2 cellular contexts compared by ENCODE assay signal in the genomic region with DNA sequence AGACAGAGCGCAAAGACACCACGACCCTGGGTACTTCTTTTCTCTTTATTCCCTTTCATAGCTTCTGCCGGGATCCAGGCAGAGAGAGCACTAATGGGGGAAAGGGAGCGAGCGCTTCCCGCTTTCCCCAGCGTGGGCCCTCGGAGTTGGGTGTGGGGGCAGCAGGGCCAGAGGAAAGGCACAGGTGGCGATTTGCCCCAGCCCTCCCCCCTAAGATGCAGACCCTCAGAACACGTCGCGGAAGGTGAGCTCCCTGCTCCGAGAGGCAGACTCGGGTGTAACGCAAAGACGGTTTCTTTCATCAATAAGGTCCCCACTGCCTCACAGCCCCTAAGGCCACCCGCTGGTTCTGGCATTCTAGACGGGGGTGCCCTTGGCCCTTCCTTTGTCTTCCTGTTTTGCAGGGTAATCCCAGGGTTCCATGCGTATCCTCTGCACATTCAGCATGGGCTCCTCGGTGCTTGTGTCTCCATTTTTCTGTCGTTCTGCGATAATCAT.
A peak's percentile ranks its signal among the peaks of the same experiment; 100 is the strongest.
TF ChIP-seq lines count a peak whose summit lies in the region.

No MANE protein-coding gene starts in this region.

TF ChIP-seq in A549, 52 proteins besides CTCF, POLR2A, EP300 and RAD21:
- TF ChIP-seq, protein P1, sequence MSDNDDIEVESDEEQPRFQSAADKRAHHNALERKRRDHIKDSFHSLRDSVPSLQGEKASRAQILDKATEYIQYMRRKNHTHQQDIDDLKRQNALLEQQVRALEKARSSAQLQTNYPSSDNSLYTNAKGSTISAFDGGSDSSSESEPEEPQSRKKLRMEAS (IDR thresholded peaks at IDR 0.05), result no peak
- TF ChIP-seq ZC3H11A (IDR thresholded peaks at IDR 0.05) (no peak), HDAC2 (IDR thresholded peaks at IDR 0.05) (no peak), KDM5A (IDR thresholded peaks at IDR 0.05) (no peak), JUN (IDR thresholded peaks at IDR 0.05) (0 out of 5 replicates have a peak, but pooled peaks of 1 of the 2 experiments have one; percentile 10), KDM1A (IDR thresholded peaks at IDR 0.05; ENCODE audit: low read depth) (no peak), ZFP36 (IDR thresholded peaks at IDR 0.05; ENCODE audit: borderline replicate concordance, partially characterized antibody) (no peak)

TF ChIP-seq in K562, 482 proteins besides CTCF, POLR2A, EP300 and RAD21:
- TF ChIP-seq MAZ (CRISPR knock-in tag; conservative IDR thresholded peaks at IDR 0.05 in 1 of 2, IDR thresholded peaks at IDR 0.05 in 1 of 2), result peak in 1 of 2 experiments; percentile 36; a peak in 2 of 4 replicates
- TF ChIP-seq, protein P2, sequence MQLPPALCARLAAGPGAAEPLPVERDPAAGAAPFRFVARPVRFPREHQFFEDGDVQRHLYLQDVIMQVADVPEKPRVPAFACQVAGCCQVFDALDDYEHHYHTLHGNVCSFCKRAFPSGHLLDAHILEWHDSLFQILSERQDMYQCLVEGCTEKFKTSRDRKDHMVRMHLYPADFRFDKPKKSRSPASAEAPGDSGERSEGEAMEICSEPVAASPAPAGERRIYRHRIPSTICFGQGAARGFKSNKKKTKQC (CRISPR knock-in tag; IDR thresholded peaks at IDR 0.05), result peak; percentile 51; the same call in 1 of the 2 replicates
- no peak for TF ChIP-seq ILF3 (IDR thresholded peaks at IDR 0.05; ENCODE audit: borderline replicate concordance)
- peak; percentile 35 for TF ChIP-seq SAP30 (IDR thresholded peaks at IDR 0.05; ENCODE audit: borderline replicate concordance, insufficient read depth, low read depth, low read length, poor library complexity, severe bottlenecking)
- no peak for TF ChIP-seq ZNF551 (CRISPR knock-in tag; IDR thresholded peaks at IDR 0.05)
- no peak for TF ChIP-seq SIN3B (IDR thresholded peaks at IDR 0.05; ENCODE audit: low read depth)
- TF ChIP-seq PHF20 (IDR thresholded peaks at IDR 0.05; ENCODE audit: partially characterized antibody), result peak; percentile 7
- no peak for TF ChIP-seq IFI16 (CRISPR knock-in tag; IDR thresholded peaks at IDR 0.05)
- peak; percentile 26 for TF ChIP-seq SIRT6 (IDR thresholded peaks at IDR 0.05; ENCODE audit: low read depth, low read length)
- TF ChIP-seq, protein P3, sequence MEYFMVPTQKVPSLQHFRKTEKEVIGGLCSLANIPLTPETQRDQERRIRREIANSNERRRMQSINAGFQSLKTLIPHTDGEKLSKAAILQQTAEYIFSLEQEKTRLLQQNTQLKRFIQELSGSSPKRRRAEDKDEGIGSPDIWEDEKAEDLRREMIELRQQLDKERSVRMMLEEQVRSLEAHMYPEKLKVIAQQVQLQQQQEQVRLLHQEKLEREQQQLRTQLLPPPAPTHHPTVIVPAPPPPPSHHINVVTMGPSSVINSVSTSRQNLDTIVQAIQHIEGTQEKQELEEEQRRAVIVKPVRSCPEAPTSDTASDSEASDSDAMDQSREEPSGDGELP (CRISPR knock-in tag; IDR thresholded peaks at IDR 0.05; ENCODE audit: borderline replicate concordance), result peak; percentile 44
- TF ChIP-seq, protein P4, sequence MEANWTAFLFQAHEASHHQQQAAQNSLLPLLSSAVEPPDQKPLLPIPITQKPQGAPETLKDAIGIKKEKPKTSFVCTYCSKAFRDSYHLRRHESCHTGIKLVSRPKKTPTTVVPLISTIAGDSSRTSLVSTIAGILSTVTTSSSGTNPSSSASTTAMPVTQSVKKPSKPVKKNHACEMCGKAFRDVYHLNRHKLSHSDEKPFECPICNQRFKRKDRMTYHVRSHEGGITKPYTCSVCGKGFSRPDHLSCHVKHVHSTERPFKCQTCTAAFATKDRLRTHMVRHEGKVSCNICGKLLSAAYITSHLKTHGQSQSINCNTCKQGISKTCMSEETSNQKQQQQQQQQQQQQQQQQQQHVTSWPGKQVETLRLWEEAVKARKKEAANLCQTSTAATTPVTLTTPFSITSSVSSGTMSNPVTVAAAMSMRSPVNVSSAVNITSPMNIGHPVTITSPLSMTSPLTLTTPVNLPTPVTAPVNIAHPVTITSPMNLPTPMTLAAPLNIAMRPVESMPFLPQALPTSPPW (CRISPR knock-in tag; IDR thresholded peaks at IDR 0.05), result peak; percentile 63
- TF ChIP-seq ZNF561 (CRISPR knock-in tag; conservative IDR thresholded peaks at IDR 0.05), result no peak
- TF ChIP-seq STAG1 (CRISPR knock-in tag; IDR thresholded peaks at IDR 0.05; ENCODE audit: borderline replicate concordance), result 0 out of 2 replicates have a peak, but pooled peaks have one; percentile 9
- TF ChIP-seq, protein P5, sequence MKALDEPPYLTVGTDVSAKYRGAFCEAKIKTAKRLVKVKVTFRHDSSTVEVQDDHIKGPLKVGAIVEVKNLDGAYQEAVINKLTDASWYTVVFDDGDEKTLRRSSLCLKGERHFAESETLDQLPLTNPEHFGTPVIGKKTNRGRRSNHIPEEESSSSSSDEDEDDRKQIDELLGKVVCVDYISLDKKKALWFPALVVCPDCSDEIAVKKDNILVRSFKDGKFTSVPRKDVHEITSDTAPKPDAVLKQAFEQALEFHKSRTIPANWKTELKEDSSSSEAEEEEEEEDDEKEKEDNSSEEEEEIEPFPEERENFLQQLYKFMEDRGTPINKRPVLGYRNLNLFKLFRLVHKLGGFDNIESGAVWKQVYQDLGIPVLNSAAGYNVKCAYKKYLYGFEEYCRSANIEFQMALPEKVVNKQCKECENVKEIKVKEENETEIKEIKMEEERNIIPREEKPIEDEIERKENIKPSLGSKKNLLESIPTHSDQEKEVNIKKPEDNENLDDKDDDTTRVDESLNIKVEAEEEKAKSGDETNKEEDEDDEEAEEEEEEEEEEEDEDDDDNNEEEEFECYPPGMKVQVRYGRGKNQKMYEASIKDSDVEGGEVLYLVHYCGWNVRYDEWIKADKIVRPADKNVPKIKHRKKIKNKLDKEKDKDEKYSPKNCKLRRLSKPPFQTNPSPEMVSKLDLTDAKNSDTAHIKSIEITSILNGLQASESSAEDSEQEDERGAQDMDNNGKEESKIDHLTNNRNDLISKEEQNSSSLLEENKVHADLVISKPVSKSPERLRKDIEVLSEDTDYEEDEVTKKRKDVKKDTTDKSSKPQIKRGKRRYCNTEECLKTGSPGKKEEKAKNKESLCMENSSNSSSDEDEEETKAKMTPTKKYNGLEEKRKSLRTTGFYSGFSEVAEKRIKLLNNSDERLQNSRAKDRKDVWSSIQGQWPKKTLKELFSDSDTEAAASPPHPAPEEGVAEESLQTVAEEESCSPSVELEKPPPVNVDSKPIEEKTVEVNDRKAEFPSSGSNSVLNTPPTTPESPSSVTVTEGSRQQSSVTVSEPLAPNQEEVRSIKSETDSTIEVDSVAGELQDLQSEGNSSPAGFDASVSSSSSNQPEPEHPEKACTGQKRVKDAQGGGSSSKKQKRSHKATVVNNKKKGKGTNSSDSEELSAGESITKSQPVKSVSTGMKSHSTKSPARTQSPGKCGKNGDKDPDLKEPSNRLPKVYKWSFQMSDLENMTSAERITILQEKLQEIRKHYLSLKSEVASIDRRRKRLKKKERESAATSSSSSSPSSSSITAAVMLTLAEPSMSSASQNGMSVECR (CRISPR knock-in tag; IDR thresholded peaks at IDR 0.05), result 0 out of 2 replicates have a peak, but pooled peaks have one; percentile 12
- no peak for TF ChIP-seq ZNF717 (CRISPR knock-in tag; IDR thresholded peaks at IDR 0.05)
- TF ChIP-seq ZNF232 (CRISPR knock-in tag; IDR thresholded peaks at IDR 0.05), result 0 out of 2 replicates have a peak, but pooled peaks have one; percentile 81
- TF ChIP-seq, protein P6, sequence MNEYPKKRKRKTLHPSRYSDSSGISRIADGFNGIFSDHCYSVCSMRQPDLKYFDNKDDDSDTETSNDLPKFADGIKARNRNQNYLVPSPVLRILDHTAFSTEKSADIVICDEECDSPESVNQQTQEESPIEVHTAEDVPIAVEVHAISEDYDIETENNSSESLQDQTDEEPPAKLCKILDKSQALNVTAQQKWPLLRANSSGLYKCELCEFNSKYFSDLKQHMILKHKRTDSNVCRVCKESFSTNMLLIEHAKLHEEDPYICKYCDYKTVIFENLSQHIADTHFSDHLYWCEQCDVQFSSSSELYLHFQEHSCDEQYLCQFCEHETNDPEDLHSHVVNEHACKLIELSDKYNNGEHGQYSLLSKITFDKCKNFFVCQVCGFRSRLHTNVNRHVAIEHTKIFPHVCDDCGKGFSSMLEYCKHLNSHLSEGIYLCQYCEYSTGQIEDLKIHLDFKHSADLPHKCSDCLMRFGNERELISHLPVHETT (CRISPR knock-in tag; conservative IDR thresholded peaks at IDR 0.05 in 1 of 2, IDR thresholded peaks at IDR 0.05 in 1 of 2), result peak in 1 of 2 experiments; percentile 56; a peak in 1 of 4 replicates
- no peak for TF ChIP-seq CHD4 (IDR thresholded peaks at IDR 0.05; ENCODE audit: insufficient read depth, insufficient replicate concordance, low read depth, low read length, poor library complexity, severe bottlenecking)
- no peak for TF ChIP-seq ZNF436 (CRISPR knock-in tag; IDR thresholded peaks at IDR 0.05)
- no peak for TF ChIP-seq ZNF76 (CRISPR knock-in tag; IDR thresholded peaks at IDR 0.05; ENCODE audit: borderline replicate concordance)
- TF ChIP-seq, protein P7, sequence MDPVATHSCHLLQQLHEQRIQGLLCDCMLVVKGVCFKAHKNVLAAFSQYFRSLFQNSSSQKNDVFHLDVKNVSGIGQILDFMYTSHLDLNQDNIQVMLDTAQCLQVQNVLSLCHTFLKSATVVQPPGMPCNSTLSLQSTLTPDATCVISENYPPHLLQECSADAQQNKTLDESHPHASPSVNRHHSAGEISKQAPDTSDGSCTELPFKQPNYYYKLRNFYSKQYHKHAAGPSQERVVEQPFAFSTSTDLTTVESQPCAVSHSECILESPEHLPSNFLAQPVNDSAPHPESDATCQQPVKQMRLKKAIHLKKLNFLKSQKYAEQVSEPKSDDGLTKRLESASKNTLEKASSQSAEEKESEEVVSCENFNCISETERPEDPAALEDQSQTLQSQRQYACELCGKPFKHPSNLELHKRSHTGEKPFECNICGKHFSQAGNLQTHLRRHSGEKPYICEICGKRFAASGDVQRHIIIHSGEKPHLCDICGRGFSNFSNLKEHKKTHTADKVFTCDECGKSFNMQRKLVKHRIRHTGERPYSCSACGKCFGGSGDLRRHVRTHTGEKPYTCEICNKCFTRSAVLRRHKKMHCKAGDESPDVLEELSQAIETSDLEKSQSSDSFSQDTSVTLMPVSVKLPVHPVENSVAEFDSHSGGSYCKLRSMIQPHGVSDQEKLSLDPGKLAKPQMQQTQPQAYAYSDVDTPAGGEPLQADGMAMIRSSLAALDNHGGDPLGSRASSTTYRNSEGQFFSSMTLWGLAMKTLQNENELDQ (CRISPR knock-in tag; IDR thresholded peaks at IDR 0.05; ENCODE audit: borderline replicate concordance), result 0 out of 2 replicates have a peak, but pooled peaks have one; percentile 30
- no peak for TF ChIP-seq BHLHE40 (IDR thresholded peaks at IDR 0.05; ENCODE audit: low read length)
- 0 out of 2 replicates have a peak, but pooled peaks have one; percentile 52 for TF ChIP-seq ZNF224 (CRISPR knock-in tag; IDR thresholded peaks at IDR 0.05)
- no peak; the same call in 1 of the 2 replicates for TF ChIP-seq CXXC5 (CRISPR knock-in tag; IDR thresholded peaks at IDR 0.05)
- TF ChIP-seq, protein P8, sequence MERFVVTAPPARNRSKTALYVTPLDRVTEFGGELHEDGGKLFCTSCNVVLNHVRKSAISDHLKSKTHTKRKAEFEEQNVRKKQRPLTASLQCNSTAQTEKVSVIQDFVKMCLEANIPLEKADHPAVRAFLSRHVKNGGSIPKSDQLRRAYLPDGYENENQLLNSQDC (CRISPR knock-in tag; IDR thresholded peaks at IDR 0.05), result no peak
- TF ChIP-seq, protein P9, sequence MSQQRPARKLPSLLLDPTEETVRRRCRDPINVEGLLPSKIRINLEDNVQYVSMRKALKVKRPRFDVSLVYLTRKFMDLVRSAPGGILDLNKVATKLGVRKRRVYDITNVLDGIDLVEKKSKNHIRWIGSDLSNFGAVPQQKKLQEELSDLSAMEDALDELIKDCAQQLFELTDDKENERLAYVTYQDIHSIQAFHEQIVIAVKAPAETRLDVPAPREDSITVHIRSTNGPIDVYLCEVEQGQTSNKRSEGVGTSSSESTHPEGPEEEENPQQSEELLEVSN (IDR thresholded peaks at IDR 0.05; ENCODE audit: borderline replicate concordance in 1 of 2, extremely low read depth in 1 of 2, insufficient read depth in 1 of 2, insufficient read length in 1 of 2, low read depth in 1 of 2, low read length in 1 of 2, poor library complexity in 1 of 2, severe bottlenecking in 1 of 2), result peak in 1 of 2 experiments; percentile 16
- no peak for TF ChIP-seq CREB1 (IDR thresholded peaks at IDR 0.05)
- TF ChIP-seq CREB1 (CRISPR knock-in tag; IDR thresholded peaks at IDR 0.05), result peak; percentile 41; the same call in 1 of the 2 replicates
- TF ChIP-seq, protein P10, sequence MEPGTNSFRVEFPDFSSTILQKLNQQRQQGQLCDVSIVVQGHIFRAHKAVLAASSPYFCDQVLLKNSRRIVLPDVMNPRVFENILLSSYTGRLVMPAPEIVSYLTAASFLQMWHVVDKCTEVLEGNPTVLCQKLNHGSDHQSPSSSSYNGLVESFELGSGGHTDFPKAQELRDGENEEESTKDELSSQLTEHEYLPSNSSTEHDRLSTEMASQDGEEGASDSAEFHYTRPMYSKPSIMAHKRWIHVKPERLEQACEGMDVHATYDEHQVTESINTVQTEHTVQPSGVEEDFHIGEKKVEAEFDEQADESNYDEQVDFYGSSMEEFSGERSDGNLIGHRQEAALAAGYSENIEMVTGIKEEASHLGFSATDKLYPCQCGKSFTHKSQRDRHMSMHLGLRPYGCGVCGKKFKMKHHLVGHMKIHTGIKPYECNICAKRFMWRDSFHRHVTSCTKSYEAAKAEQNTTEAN (CRISPR knock-in tag; IDR thresholded peaks at IDR 0.05), result no peak
- TF ChIP-seq KAT7 (CRISPR knock-in tag; IDR thresholded peaks at IDR 0.05; ENCODE audit: borderline replicate concordance), result 0 out of 2 replicates have a peak, but pooled peaks have one; percentile 17
- 0 out of 2 replicates have a peak, but pooled peaks have one; percentile 17 for TF ChIP-seq MXI1 (IDR thresholded peaks at IDR 0.05; ENCODE audit: low read depth, low read length)
- no peak for TF ChIP-seq MIER1 (IDR thresholded peaks at IDR 0.05; ENCODE audit: low read depth)
- no peak for TF ChIP-seq BRCA1 (IDR thresholded peaks at IDR 0.05)
- 0 out of 2 replicates have a peak, but pooled peaks have one; percentile 22 for TF ChIP-seq BRCA1 (CRISPR knock-in tag; IDR thresholded peaks at IDR 0.05)
- TF ChIP-seq KLF16 (IDR thresholded peaks at IDR 0.05), result no peak
- TF ChIP-seq YY1 (IDR thresholded peaks at IDR 0.05; ENCODE audit: borderline replicate concordance in 1 of 3, control insufficient read depth in 1 of 3, extremely low read depth in 1 of 3, insufficient read depth in 3 of 3, insufficient read length in 1 of 3, insufficient replicate concordance in 2 of 3, low read depth in 1 of 3, low read length in 2 of 3), result peak in 1 of 3 experiments; percentile 33
- 0 out of 2 replicates have a peak, but pooled peaks have one; percentile 14 for TF ChIP-seq SPI1 (IDR thresholded peaks at IDR 0.05; ENCODE audit: borderline replicate concordance, low read depth, low read length)
- TF ChIP-seq EZH2 (IDR thresholded peaks at IDR 0.05; ENCODE audit: borderline replicate concordance, low read depth, low read length), result no peak
